25 cellular contexts compared by ENCODE assay signal in the genomic region with DNA sequence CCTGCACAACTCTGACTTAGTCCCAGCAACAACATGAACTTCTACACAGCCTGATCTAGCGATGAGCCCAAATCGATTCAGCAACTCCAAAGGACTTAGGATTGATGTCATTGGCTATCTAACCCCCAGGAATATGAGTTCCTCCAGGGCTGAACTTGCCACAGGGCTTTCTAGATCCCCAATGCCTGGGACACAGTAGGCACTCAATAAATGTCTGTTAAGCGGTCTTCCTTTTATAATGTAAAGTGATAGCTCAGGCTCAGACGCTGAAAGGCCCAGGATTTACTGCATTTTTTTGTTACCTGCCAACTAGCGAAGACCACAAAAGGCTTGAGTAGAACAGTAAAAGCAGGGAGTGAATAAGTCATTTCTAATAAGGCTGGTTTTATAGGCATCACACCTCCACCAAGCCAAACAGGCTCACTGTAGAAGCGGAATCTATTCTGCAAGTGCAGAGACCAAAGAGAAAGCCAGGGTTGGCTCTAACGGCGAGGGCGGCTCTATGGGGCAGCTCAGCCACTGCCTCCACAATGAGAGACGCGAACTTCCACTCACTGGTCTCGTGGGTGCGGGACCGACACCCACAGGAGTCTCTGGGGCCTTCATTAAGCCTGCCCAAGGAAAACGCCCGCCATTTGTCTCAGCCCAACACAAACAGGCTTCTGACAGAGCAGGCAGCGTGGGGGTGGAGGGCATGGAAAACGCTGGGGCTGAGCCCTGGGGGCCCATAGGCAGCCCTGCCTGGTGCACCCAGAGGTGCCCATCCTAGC.
"Had no signal": no experiment of that assay in that cellular context is flagged by ENCODE, and none has a peak within 500 bp of the region (broad histone marks: within the 10 kb centered on the region; RNA-seq: fewer than 3 reads in every experiment).

No MANE protein-coding gene starts in this region.

- H3K4me1 ChIP-seq: adrenal gland, testis, uterus had no signal

- ATAC-seq: effector memory CD8-positive, alpha-beta T cell; gastrocnemius medialis; sciatic nerve had no signal

- H3K27me3 Mint-ChIP-seq: activated naive CD8-positive, alpha-beta T cell; effector memory CD8-positive, alpha-beta T cell; memory B cell had no signal

- H3K4me3 Mint-ChIP-seq: activated naive CD8-positive, alpha-beta T cell; effector memory CD8-positive, alpha-beta T cell; memory B cell; nephron had no signal

- H3K4me3 ChIP-seq: adrenal gland, esophagus muscularis mucosa, gastrocnemius medialis, testis, uterus had no signal

- FAIRE-seq: astrocyte, colon, endothelial cell of umbilical vein, islet of Langerhans, small intestine had no signal

- H3K36me3 ChIP-seq: adrenal gland, gastrocnemius medialis, uterus had no signal

- H3K27ac Mint-ChIP-seq: activated naive CD8-positive, alpha-beta T cell; memory B cell; nephron had no signal

- H3K27ac ChIP-seq: adrenal gland, esophagus muscularis mucosa, gastrocnemius medialis, testis, uterus had no signal

- H3K9me3 ChIP-seq: adrenal gland, esophagus muscularis mucosa, gastrocnemius medialis, testis, uterus had no signal

- DNase-seq: activated naive CD4-positive, alpha-beta T cell; activated T-cell treated with anti-CD3 and anti-CD28 coated beads, Interleukin-2, amount 50 U/mL, for 1 hour; adrenal gland; central memory CD4-positive, alpha-beta T cell; effector memory CD8-positive, alpha-beta T cell; gastrocnemius medialis; head of caudate nucleus; hypothalamus; nucleus accumbens; stimulated activated CD8-positive, alpha-beta memory T cell treated with anti-CD3 and anti-CD28 coated beads, Interleukin-4, amount 100 ng/mL, for 48 hours; stimulated activated naive CD4-positive, alpha-beta T cell; T-helper 9 cell; testis; trophoblast cell; uterus had no signal

- H3K9me3 Mint-ChIP-seq: effector memory CD8-positive, alpha-beta T cell; memory B cell; nephron had no signal

- H3K27me3 ChIP-seq: adrenal gland, esophagus muscularis mucosa, gastrocnemius medialis, testis, uterus had no signal
